Comparison of ENCODE assay signal across 23 cellular contexts in genomic region chr9:127565231-127565630, GRCh38. TPM values are rescaled to one million over a fixed set of nuclear protein-coding genes. Genes with fewer than 3 reads are reported as not detected.
DNase-seq lines count a peak whose midpoint lies in the region; ATAC-seq and TF ChIP-seq lines count a peak whose summit lies in the region.
"Had no signal": no experiment of that assay in that cellular context is flagged by ENCODE, and none has a peak within 500 bp of the region (broad histone marks: within the 10 kb centered on the region; RNA-seq: fewer than 3 reads in every experiment).

No MANE protein-coding gene starts in this region.

- H2AK5ac ChIP-seq in trophoblast cell (ENCODE audit: low read length): no peak overlapping the region

- no peaks in the 10 kb centered on the region for H3K9me2 ChIP-seq in PC-3 (replicated peaks; ENCODE audit: low read length)

- peaks cover 54 to 90% (median 75%) of the 10 kb centered on the region in 10 experiments for H3K4me1 ChIP-seq in BLaER1 treated with 17β-estradiol and CSF1 and Interleukin-3, amounts not matched to agents 10 nM and 100 nM
- H3K4me1 ChIP-seq in PC-3 (ENCODE audit: insufficient read depth, low read length): peaks cover 64% of the 10 kb centered on the region
- peaks cover 2 to 28% of the 10 kb centered on the region in 2 donors for H3K4me1 ChIP-seq in esophagus (ENCODE audit: control insufficient read depth in 2 of 2, insufficient read depth in 2 of 2, low read length in 1 of 2)
- H3K4me1 ChIP-seq in trophoblast cell (ENCODE audit: control insufficient read depth in 1 of 2, insufficient read depth in 2 of 2, low read length in 2 of 2): peaks cover 48 to 53% of the 10 kb centered on the region in 2 experiments
- peaks cover 31% of the 10 kb centered on the region for H3K4me1 ChIP-seq in Caco-2

- ATAC-seq in PC-3: no peak
- ATAC-seq: esophagus mucosa had no signal

- H4K12ac ChIP-seq in trophoblast cell (ENCODE audit: low read depth, low read length): no peak overlapping the region

- peaks cover 58% of the 10 kb centered on the region for H3K79me1 ChIP-seq in trophoblast cell (ENCODE audit: low read length)

- H2BK5ac ChIP-seq in trophoblast cell (ENCODE audit: low read depth, low read length, poor library complexity): no peak overlapping the region

- H3K4me3 ChIP-seq in BLaER1 treated with 17β-estradiol and CSF1 and Interleukin-3, amounts not matched to agents 10 nM and 100 nM: peak overlapping the region in 3 of 10 experiments; percentile 96 to 99 (median 99); a peak in 4 of 20 replicates
- H3K4me3 ChIP-seq in PC-3 (ENCODE audit: low read length) (no peak overlapping the region), esophagus (ENCODE audit: low read depth in 1 of 2, low read length in 2 of 2) (peak overlapping the region; percentile 18 to 94), trophoblast cell (ENCODE audit: low read depth, low read length) (no peak overlapping the region), Caco-2 (ENCODE audit: low read depth, low read length) (no peak overlapping the region)

- TF ChIP-seq CTCF in PC-3 (conservative IDR thresholded peaks at IDR 0.05; ENCODE audit: low read depth, low read length) (no peak), Caco-2 (IDR thresholded peaks at IDR 0.05; ENCODE audit: insufficient read depth in 1 of 2, low read depth in 1 of 2, low read length in 1 of 2, severe bottlenecking in 1 of 2, unreplicated experiment in 1 of 2) (no peak), CD14-positive monocyte (IDR thresholded peaks at IDR 0.05) (no peak)

- CTCF ChIA-PET in PC-3 (lab: Charles Lee) (no interaction called here), Caco-2 (lab: Charles Lee) (interaction anchor here (2.3 kb wide), 1 partner anchor 62 kb away, joined by 5 read pairs; no protein-coding TSS in a partner anchor)

- H2BK120ac ChIP-seq in trophoblast cell (ENCODE audit: insufficient read depth, low read length, poor library complexity): no peak overlapping the region

- H3K27me3 Mint-ChIP-seq in Caco-2 (ENCODE audit: insufficient read depth, unreplicated experiment) (no peaks in the 10 kb centered on the region), CD14-positive monocyte (ENCODE audit: low read depth in 3 of 3) (peaks cover 0 to 3% (median 0%) of the 10 kb centered on the region in 3 donors)

- H3K27ac ChIP-seq in BLaER1 treated with 17β-estradiol and CSF1 and Interleukin-3, amounts not matched to agents 10 nM and 100 nM: no peak overlapping the region; a peak in 1 of 22 replicates
- H3K27ac ChIP-seq in PC-3 (ENCODE audit: low read length): no peak overlapping the region
- peak overlapping the region; percentile 98 to 99 for H3K27ac ChIP-seq in esophagus (ENCODE audit: low read depth in 2 of 2, low read length in 1 of 2)
- H3K27ac ChIP-seq in trophoblast cell (ENCODE audit: low read depth, low read length): no peak overlapping the region
- H3K27ac ChIP-seq: C4-2B, KMS-11 had no signal

- DNase-seq in PC-3 (no peak), trophoblast cell (peak in 1 of 2 donors; percentile 58), NCI-H345 treated with DMSO at 0.1 percent for 48 hours (lab: John Stamatoyannopoulos, UW; ENCODE audit: unreplicated experiment) (no peak), Caco-2 (no peak), CD14-positive monocyte (ENCODE audit: low spot score) (no peak)
- no peak for DNase-seq in activated naive CD4-positive, alpha-beta T cell treated with anti-CD3 and anti-CD28 coated beads, Interleukin-2, amount 50 U/mL, for 16 hours
- DNase-seq: activated naive CD4-positive, alpha-beta T cell treated with anti-CD3 and anti-CD28 coated beads for 36 hours; activated T-cell treated with anti-CD3 and anti-CD28 coated beads, Interleukin-2, amount 50 U/mL, for 48 hours; central memory CD4-positive, alpha-beta T cell; DMS153; islet precursor cell; NCI-H1694; NCI-H774; nucleus accumbens; SHP77 treated with DMSO at 0.1 percent for 48 hours; stimulated activated CD4-positive, alpha-beta T cell treated with anti-CD3 and anti-CD28 coated beads, Interleukin-12 subunit alpha, Interleukin-12 subunit beta, amount 100 ng/mL, for 4 hours; stimulated activated CD4-positive, alpha-beta T cell treated with anti-CD3 and anti-CD28 coated beads, Interleukin-4, amount 100 ng/mL, for 4 hours had no signal

- POLR2A ChIA-PET in PC-3 (lab: Charles Lee; ENCODE audit: unreplicated experiment): no interaction called here
- POLR2A ChIA-PET in Caco-2 (lab: Charles Lee): no interaction called here

- peaks cover 10% of the 10 kb centered on the region for H3F3A ChIP-seq in PC-3 (ENCODE audit: low read length, unreplicated experiment)

- H3K18ac ChIP-seq in trophoblast cell (ENCODE audit: low read length): peak overlapping the region; percentile 18

- H3K4me2 ChIP-seq in BLaER1 treated with 17β-estradiol and CSF1 and Interleukin-3, amounts not matched to agents 10 nM and 100 nM: peak overlapping the region in 9 of 11 experiments; percentile 23 to 100 (median 98); a peak in 16 of 22 replicates
- H3K4me2 ChIP-seq in PC-3 (ENCODE audit: low read length) (peak overlapping the region; percentile 10; the same call in 1 of the 2 replicates), trophoblast cell (ENCODE audit: low read length) (no peak overlapping the region)
- H3K4me2 ChIP-seq: KMS-11 had no signal

- H3K79me2 ChIP-seq in PC-3 (ENCODE audit: low read length) (peaks cover 77% of the 10 kb centered on the region), trophoblast cell (ENCODE audit: control insufficient read depth, insufficient read depth, low read length, poor library complexity) (peaks cover 49% of the 10 kb centered on the region)

- H4K8ac ChIP-seq in trophoblast cell (ENCODE audit: low read depth, low read length): no peak overlapping the region

- intact Hi-C loops in PC-3 (cut with micrococcal nuclease) (no loop called here), Caco-2 (cut with micrococcal nuclease; ENCODE audit: unreplicated experiment) (no loop called here), CD14-positive monocyte (cut with micrococcal nuclease) (loop anchor here in 1 of 2 donors (5.0 kb wide), 1 partner anchor 207 kb away; no protein-coding TSS in a partner anchor)

- WGBS in esophagus, 2 donors: 58 to 64% methylated on average over 11 of the region's 11 CpGs
- no CpG with 5 or more reads among the region's 11 CpGs for WGBS in trophoblast cell (ENCODE audit: extremely low coverage, insufficient coverage, insufficient read length)

- peak overlapping the region in 1 of 11 experiments; percentile 89; a peak in 1 of 22 replicates for H3K9ac ChIP-seq in BLaER1 treated with 17β-estradiol and CSF1 and Interleukin-3, amounts not matched to agents 10 nM and 100 nM
- H3K9ac ChIP-seq in PC-3 (ENCODE audit: low read length) (no peak overlapping the region), trophoblast cell (ENCODE audit: low read length) (no peak overlapping the region)
- H3K9ac ChIP-seq: KMS-11 had no signal

- no peak overlapping the region for H3K27ac Mint-ChIP-seq in Caco-2 (ENCODE audit: unreplicated experiment)
- peak overlapping the region in 2 of 7 donors; percentile 8 to 9 for H3K27ac Mint-ChIP-seq in CD14-positive monocyte
- H3K27ac Mint-ChIP-seq: memory B cell had no signal

- peaks cover 0 to 65% (median 29%) of the 10 kb centered on the region in 11 experiments; a peak in 17 of 22 replicates for H3K36me3 ChIP-seq in BLaER1 treated with 17β-estradiol and CSF1 and Interleukin-3, amounts not matched to agents 10 nM and 100 nM
- H3K36me3 ChIP-seq in PC-3 (ENCODE audit: low read depth, low read length) (peaks cover 13% of the 10 kb centered on the region), esophagus (ENCODE audit: control insufficient read depth in 2 of 2, insufficient read depth in 2 of 2, low read length in 1 of 2) (peaks cover 0 to 20% of the 10 kb centered on the region in 2 donors), trophoblast cell (ENCODE audit: control insufficient read depth in 1 of 2, insufficient read depth in 2 of 2, low read length in 2 of 2) (peaks cover 10 to 16% of the 10 kb centered on the region in 2 experiments), Caco-2 (ENCODE audit: control insufficient read depth, insufficient read depth, low read length) (no peaks in the 10 kb centered on the region)

- H2AFZ ChIP-seq in PC-3 (ENCODE audit: low read length): no peak overlapping the region
- H2AFZ ChIP-seq in trophoblast cell (ENCODE audit: insufficient read depth, low read length, poor library complexity): no peak overlapping the region

- H3K14ac ChIP-seq in trophoblast cell (ENCODE audit: low read length): no peak overlapping the region

- H2BK12ac ChIP-seq in trophoblast cell (ENCODE audit: low read length): no peak overlapping the region

- no peaks in the 10 kb centered on the region for H3K9me3 ChIP-seq in BLaER1 treated with 17β-estradiol and CSF1 and Interleukin-3, amounts not matched to agents 10 nM and 100 nM (replicated peaks in 1 of 11)
- H3K9me3 ChIP-seq in PC-3 (ENCODE audit: low read length) (no peaks in the 10 kb centered on the region), esophagus (ENCODE audit: control insufficient read depth in 2 of 2, insufficient read depth in 1 of 2, low read depth in 1 of 2, low read length in 1 of 2) (no peaks in the 10 kb centered on the region), trophoblast cell (ENCODE audit: insufficient read depth, low read depth, low read length) (no peaks in the 10 kb centered on the region), Caco-2 (no peaks in the 10 kb centered on the region)

- no peaks in the 10 kb centered on the region; a peak in 1 of 22 replicates for H3K27me3 ChIP-seq in BLaER1 treated with 17β-estradiol and CSF1 and Interleukin-3, amounts not matched to agents 10 nM and 100 nM
- H3K27me3 ChIP-seq in PC-3 (ENCODE audit: low read length): no peaks in the 10 kb centered on the region
- no peaks in the 10 kb centered on the region for H3K27me3 ChIP-seq in esophagus (ENCODE audit: control insufficient read depth in 1 of 2, insufficient read depth in 2 of 2, low read length in 2 of 2)
- no peaks in the 10 kb centered on the region for H3K27me3 ChIP-seq in trophoblast cell (ENCODE audit: insufficient read depth, low read length)
- H3K27me3 ChIP-seq in Caco-2 (replicated peaks; ENCODE audit: control insufficient read depth, insufficient read depth, low read length): no peaks in the 10 kb centered on the region

- H3K4me3 Mint-ChIP-seq in Caco-2 (ENCODE audit: unreplicated experiment) (no peak overlapping the region), CD14-positive monocyte (no peak overlapping the region)
- H3K4me3 Mint-ChIP-seq: activated naive CD4-positive, alpha-beta T cell treated with anti-CD3 and anti-CD28 coated beads for 36 hours; memory B cell had no signal

- peak overlapping the region; percentile 51 for H3K4ac ChIP-seq in trophoblast cell (ENCODE audit: low read depth, low read length)

- no TSS peak for BruUV-seq in PC-3 (replicated peaks; lab: Mats Ljungman, UMichigan)
- no TSS peak for BruUV-seq in Caco-2 (replicated peaks; lab: Mats Ljungman, UMichigan)

- H4K20me1 ChIP-seq in BLaER1 treated with 17β-estradiol and CSF1 and Interleukin-3, amounts not matched to agents 10 nM and 100 nM: peaks cover 8 to 64% (median 28%) of the 10 kb centered on the region in 11 experiments; a peak in 18 of 22 replicates
- no peaks in the 10 kb centered on the region for H4K20me1 ChIP-seq in PC-3 (ENCODE audit: low read length)

- H3K9me3 Mint-ChIP-seq in Caco-2 (ENCODE audit: unreplicated experiment) (no peaks in the 10 kb centered on the region), CD14-positive monocyte (peaks cover 0 to 2% (median 0%) of the 10 kb centered on the region in 7 donors)
- H3K9me3 Mint-ChIP-seq: activated naive CD4-positive, alpha-beta T cell treated with anti-CD3 and anti-CD28 coated beads for 36 hours; memory B cell had no signal

- H3K4me1 Mint-ChIP-seq in Caco-2 (ENCODE audit: low read depth, unreplicated experiment) (peaks cover 14% of the 10 kb centered on the region), CD14-positive monocyte (peaks cover 80% of the 10 kb centered on the region)

- H4K91ac ChIP-seq in trophoblast cell (ENCODE audit: low read depth, low read length): no peak overlapping the region

- no peak overlapping the region for H3K23ac ChIP-seq in trophoblast cell (ENCODE audit: low read length)

- H3K36me3 Mint-ChIP-seq in Caco-2 (ENCODE audit: insufficient read depth, unreplicated experiment) (peaks cover 48% of the 10 kb centered on the region), CD14-positive monocyte (peaks cover 38 to 48% of the 10 kb centered on the region in 2 donors)
- H3K36me3 Mint-ChIP-seq: memory B cell had no signal

RNA-seq across cellular contexts. Expression of gene STXBP1, which starts 46.8 kb away (rescaled TPM):
- total RNA-seq in PC-3 (2014; rRNA removed) (9.1 and 12.2 TPM in 2 replicates), Caco-2 (2022) (5.5 and 6.7 TPM in 2 replicates)
- polyA plus RNA-seq in esophagus (1 to 10 TPM; 4.7 to 7.1 TPM), CD14-positive monocyte (under 1 TPM in 1 of 2 donors, not detected in 1; 0.59 TPM)
- polyA plus RNA-seq in trophoblast cell (2013): 79.8 and 92.5 TPM in 2 replicates

Comparison
In these comparisons a context has a peak if more than half of its experiments do, and no peak if none do; other contexts are left out.
1. H3K27ac ChIP-seq: peak in esophagus (2 of 2); none in BLaER1 treated with 17β-estradiol and CSF1 and Interleukin-3, amounts not matched to agents 10 nM and 100 nM (0 of 11), PC-3 (single experiment) and trophoblast cell (single experiment).
2. H3K4me3 ChIP-seq: peak in esophagus (2 of 2); none in PC-3 (single experiment), trophoblast cell (single experiment) and Caco-2 (single experiment).